Comparison of ENCODE assay signal across 11 cellular contexts in the genomic region with DNA sequence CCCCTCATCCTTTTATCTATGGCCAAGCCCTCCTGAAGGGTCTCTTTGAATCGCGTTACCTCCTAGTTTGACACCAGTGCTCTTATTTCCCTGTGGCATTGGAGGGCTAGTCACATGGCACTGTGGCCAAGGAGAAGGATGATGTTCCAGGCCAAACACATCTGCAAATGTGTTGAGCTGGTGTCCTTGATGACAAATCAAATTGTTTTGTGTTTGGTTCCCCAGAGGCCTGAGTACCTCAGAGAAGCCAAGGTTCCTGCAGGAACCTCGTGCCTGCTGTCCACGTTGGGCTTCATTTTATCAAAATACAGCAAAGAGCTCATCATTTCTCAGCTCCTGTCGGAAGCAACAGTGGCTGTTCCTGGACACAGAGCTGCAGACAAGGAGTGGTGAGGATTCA. TPM values are rescaled to one million over a fixed set of nuclear protein-coding genes. Genes with fewer than 3 reads are reported as not detected.
DNase-seq lines count a peak whose midpoint lies in the region; FAIRE-seq and TF ChIP-seq lines count a peak whose summit lies in the region.
"Had no signal": no experiment of that assay in that cellular context is flagged by ENCODE, and none has a peak within 500 bp of the region (broad histone marks: within the 10 kb centered on the region; RNA-seq: fewer than 3 reads in every experiment).

No MANE protein-coding gene starts in this region.

- peaks cover 19% of the 10 kb centered on the region for H3K36me3 ChIP-seq in adipocyte (ENCODE audit: control insufficient read depth, insufficient read depth, low read length, severe bottlenecking)
- peaks cover 0 to 53% (median 22%) of the 10 kb centered on the region in 4 donors for H3K36me3 ChIP-seq in esophagus muscularis mucosa
- H3K36me3 ChIP-seq in mesodermal cell (ENCODE audit: control insufficient read depth, insufficient read depth, low read length) = peaks cover 14% of the 10 kb centered on the region
- H3K36me3 ChIP-seq in tibial artery = peaks cover 0 to 46% (median 14%) of the 10 kb centered on the region in 3 donors
- no peaks in the 10 kb centered on the region for H3K36me3 ChIP-seq in prostate gland

- H3K27me3 ChIP-seq in adipocyte (replicated peaks; ENCODE audit: control insufficient read depth, insufficient read depth, low read length) = no peaks in the 10 kb centered on the region
- no peaks in the 10 kb centered on the region for H3K27me3 ChIP-seq in esophagus muscularis mucosa
- no peaks in the 10 kb centered on the region for H3K27me3 ChIP-seq in tibial artery
- H3K27me3 ChIP-seq in prostate gland (replicated peaks; ENCODE audit: insufficient read depth) = no peaks in the 10 kb centered on the region

- peak overlapping the region; percentile 88 for H3K9ac ChIP-seq in adipocyte (ENCODE audit: low read length)

- no peak for FAIRE-seq in GM19239 (lab: Jason Lieb, UNC)
- FAIRE-seq: bronchial epithelial cell had no signal

- H3K4me3 ChIP-seq in adipocyte (ENCODE audit: low read length) = peak overlapping the region; percentile 38
- no peak overlapping the region for H3K4me3 ChIP-seq in esophagus muscularis mucosa
- H3K4me3 ChIP-seq in mesodermal cell (ENCODE audit: extremely low read depth, insufficient read depth, low read length, poor library complexity, severe bottlenecking) = no peak overlapping the region
- no peak overlapping the region for H3K4me3 ChIP-seq in tibial artery
- no peak overlapping the region for H3K4me3 ChIP-seq in prostate gland

- TF ChIP-seq POLR2A in esophagus muscularis mucosa (IDR thresholded peaks at IDR 0.05; ENCODE audit: low read depth) (no peak), prostate gland (IDR thresholded peaks at IDR 0.05) (no peak)

- peak; percentile 5 for DNase-seq in adipocyte (ENCODE audit: low read depth)
- DNase-seq in esophagus muscularis mucosa (ENCODE audit: extremely low spot score) = no peak
- peak in 1 of 2 donors; percentile 48 for DNase-seq in tibial artery
- DNase-seq in NCI-H345 (lab: John Stamatoyannopoulos, UW) = no peak
- no peak for DNase-seq in dermis blood vessel endothelial cell
- DNase-seq in GM19239 (ENCODE audit: insufficient read length, low spot score) = no peak
- DNase-seq in prostate gland (ENCODE audit: low spot score) = no peak
- DNase-seq: KBM-7, NCI-H187 treated with DMSO at 0.1 percent for 48 hours had no signal

- 76% methylated on average over 5 of the region's 5 CpGs for WGBS in esophagus muscularis mucosa
- 100% methylated on average over 1 to 3 of the region's 5 CpGs for WGBS in mesodermal cell (ENCODE audit: insufficient coverage in 2 of 2), 2 experiments
- WGBS in prostate gland = 71% methylated on average over 5 of the region's 5 CpGs

- peaks cover 28% of the 10 kb centered on the region for H3K4me1 ChIP-seq in adipocyte (ENCODE audit: control insufficient read depth, insufficient read depth, low read length)
- H3K4me1 ChIP-seq in esophagus muscularis mucosa = peaks cover 0 to 13% (median 10%) of the 10 kb centered on the region in 4 donors
- peaks cover 20% of the 10 kb centered on the region for H3K4me1 ChIP-seq in mesodermal cell (ENCODE audit: control insufficient read depth, insufficient read depth, low read length, poor library complexity, severe bottlenecking)
- H3K4me1 ChIP-seq in tibial artery = peaks cover 0 to 25% (median 9%) of the 10 kb centered on the region in 4 donors
- H3K4me1 ChIP-seq in prostate gland (replicated peaks) = no peaks in the 10 kb centered on the region

- intact Hi-C loops in esophagus muscularis mucosa (cut with DNase I) = no loop called here
- intact Hi-C loops in tibial artery (cut with DNase I; ENCODE audit: low total_unique reads) = no loop called here
- intact Hi-C loops in prostate gland (cut with DNase I) = no loop called here

- H3K9me3 ChIP-seq in adipocyte (ENCODE audit: control insufficient read depth, low read length) (no peaks in the 10 kb centered on the region), esophagus muscularis mucosa (no peaks in the 10 kb centered on the region), mesodermal cell (ENCODE audit: control insufficient read depth, low read length) (no peaks in the 10 kb centered on the region), tibial artery (no peaks in the 10 kb centered on the region), prostate gland (no peaks in the 10 kb centered on the region)

- TF ChIP-seq CTCF in esophagus muscularis mucosa (IDR thresholded peaks at IDR 0.05) (no peak), tibial artery (IDR thresholded peaks at IDR 0.05) (no peak), prostate gland (IDR thresholded peaks at IDR 0.05) (no peak)

- TF ChIP-seq EP300 in esophagus muscularis mucosa (IDR thresholded peaks at IDR 0.05) = no peak

- H3K27ac ChIP-seq in esophagus muscularis mucosa (replicated peaks in 1 of 4) = peak overlapping the region; percentile 46 to 71 (median 52)
- peak overlapping the region; percentile 89 for H3K27ac ChIP-seq in mesodermal cell (ENCODE audit: low read depth, low read length, severe bottlenecking)
- peak overlapping the region; percentile 70 to 87 for H3K27ac ChIP-seq in tibial artery
- no peak overlapping the region for H3K27ac ChIP-seq in prostate gland

RNA-seq across cellular contexts. Expression of gene NDUFS5, which starts 20.7 kb away (rescaled TPM):
- total RNA-seq in esophagus muscularis mucosa (100 to 1,000 TPM; 274 to 655 (median 373) TPM), dermis blood vessel endothelial cell (530 and 620 TPM in 2 replicates), prostate gland (100 to 1,000 TPM; 310 to 473 TPM)
- polyA plus RNA-seq in mesodermal cell (2013, experiment 1 of 2) = 433 TPM
- 442 TPM for polyA plus RNA-seq in mesodermal cell (2013, experiment 2 of 2)

RNA-seq across cellular contexts. Expression of gene AKIRIN1, which starts 55.7 kb away (rescaled TPM):
- total RNA-seq in esophagus muscularis mucosa (10 to 100 TPM; 59.0 to 93.1 (median 69.2) TPM), dermis blood vessel endothelial cell (40.3 and 52.0 TPM in 2 replicates), prostate gland (100 to 1,000 TPM in 1 of 2 donors, 10 to 100 TPM in 1; 55.7 to 108 TPM)
- 83.5 TPM for polyA plus RNA-seq in mesodermal cell (2013, experiment 1 of 2)
- polyA plus RNA-seq in mesodermal cell (2013, experiment 2 of 2) = 80.7 TPM

Comparison
In these comparisons a context has a peak if more than half of its experiments do, and no peak if none do; other contexts are left out.
1. H3K27ac ChIP-seq: peak in esophagus muscularis mucosa (4 of 4), mesodermal cell (single experiment) and tibial artery (2 of 2); none in prostate gland (0 of 2).